In the genomic region with DNA sequence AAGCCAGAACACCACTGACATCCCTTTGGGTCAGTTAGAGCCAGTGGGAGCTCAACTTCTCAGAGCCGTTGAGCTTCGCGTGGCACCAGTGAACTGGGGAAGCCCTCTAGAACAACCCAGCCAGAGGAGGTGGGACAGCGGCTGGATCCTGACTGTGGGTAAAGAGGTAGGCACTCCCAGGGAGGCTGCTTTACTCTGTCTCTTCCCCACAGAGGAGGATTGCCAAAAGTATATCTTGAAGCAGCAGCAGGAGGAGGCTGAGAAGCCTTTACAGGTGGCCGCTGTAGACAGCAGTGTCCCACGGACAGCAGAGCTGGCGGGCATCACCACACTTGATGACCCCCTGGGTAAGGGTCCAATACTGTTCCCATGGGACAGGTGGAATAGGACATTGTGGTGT, we compare ENCODE assay signal across 9 cellular contexts. TPM values are rescaled to one million over a fixed set of nuclear protein-coding genes. Genes with fewer than 3 reads are reported as not detected.
DNase-seq lines count a peak whose midpoint lies in the region; FAIRE-seq and TF ChIP-seq lines count a peak whose summit lies in the region.
"Had no signal": no experiment of that assay in that cellular context is flagged by ENCODE, and none has a peak within 500 bp of the region (broad histone marks: within the 10 kb centered on the region; RNA-seq: fewer than 3 reads in every experiment).

No MANE protein-coding gene starts in this region.

- H3F3A ChIP-seq in SU-DHL-6 (ENCODE audit: insufficient read depth): no peaks in the 10 kb centered on the region

- no peak for FAIRE-seq in GM19239 (lab: Jason Lieb, UNC)

- no peak for DNase-seq in fibroblast of villous mesenchyme (ENCODE audit: low read depth)
- DNase-seq in retina: peak; percentile 21
- no peak for DNase-seq in HuH-7.5 (ENCODE audit: low spot score)
- no peak for DNase-seq in NCI-H524 (lab: John Stamatoyannopoulos, UW)
- DNase-seq in GM19239 (ENCODE audit: insufficient read length, low spot score): no peak
- no peak for DNase-seq in dedifferentiated amniotic fluid mesenchymal stem cell (ENCODE audit: extremely low spot score)
- DNase-seq: stimulated activated naive CD4-positive, alpha-beta T cell treated with Interleukin-2 at 50 U/mL for 16 hours had no signal

- no peaks in the 10 kb centered on the region for H4K20me1 ChIP-seq in SU-DHL-6 (ENCODE audit: low read depth, low read length)

- peak overlapping the region; percentile 46; the same call in 1 of the 2 replicates for H3K27ac ChIP-seq in SU-DHL-6 (ENCODE audit: low read depth, low read length)

- no peaks in the 10 kb centered on the region for H3K27me3 ChIP-seq in SU-DHL-6 (ENCODE audit: low read length)

- H3K4me3 ChIP-seq in GM08714 (ENCODE audit: low read length): peak overlapping the region; percentile 87; the same call in 1 of the 2 replicates
- H3K4me3 ChIP-seq in SU-DHL-6 (ENCODE audit: insufficient read depth, low read length, poor library complexity, severe bottlenecking): peak overlapping the region; percentile 78
- peak overlapping the region; percentile 71 for H3K4me3 ChIP-seq in fibroblast of villous mesenchyme (ENCODE audit: low read depth, low read length)

- TF ChIP-seq CTCF in SU-DHL-6 (IDR thresholded peaks at IDR 0.05; ENCODE audit: insufficient read depth, low read length, poor library complexity, severe bottlenecking) (no peak), fibroblast of villous mesenchyme (IDR thresholded peaks at IDR 0.05; ENCODE audit: insufficient read depth, low read depth, low read length) (no peak)

- H3K9me2 ChIP-seq in SU-DHL-6 (replicated peaks; ENCODE audit: insufficient read depth, low read length): no peaks in the 10 kb centered on the region

- H3K79me2 ChIP-seq in SU-DHL-6 (ENCODE audit: insufficient read depth, low read length): peaks cover 15% of the 10 kb centered on the region

- H2AFZ ChIP-seq in SU-DHL-6 (ENCODE audit: low read depth, low read length, severe bottlenecking): no peak overlapping the region

- no peaks in the 10 kb centered on the region for H3K36me3 ChIP-seq in SU-DHL-6 (ENCODE audit: low read length)

- no peaks in the 10 kb centered on the region for H3K9me3 ChIP-seq in SU-DHL-6 (ENCODE audit: insufficient read depth, low read length)

- H3K4me2 ChIP-seq in SU-DHL-6 (ENCODE audit: low read depth, low read length, poor library complexity, severe bottlenecking): peak overlapping the region; percentile 68

- peak overlapping the region; percentile 86 for H3K9ac ChIP-seq in SU-DHL-6 (ENCODE audit: low read length)

RNA-seq across cellular contexts. Expression of gene MYD88, which starts 1.2 kb away (rescaled TPM):
- total RNA-seq in fibroblast of villous mesenchyme: 6.9 and 10.6 TPM in 2 replicates

RNA-seq across cellular contexts. Expression of gene ACAA1, which starts 2.7 kb away (rescaled TPM):
- 18.1 and 20.0 TPM in 2 replicates for total RNA-seq in fibroblast of villous mesenchyme

RNA-seq across cellular contexts. Expression of gene OXSR1, which starts 25.7 kb away (rescaled TPM):
- 42.2 and 68.2 TPM in 2 replicates for total RNA-seq in fibroblast of villous mesenchyme
